In genomic region chr12:123712780-123713319, GRCh38 we compare ENCODE assay signal across 8 cellular contexts. TPM values are rescaled to one million over a fixed set of nuclear protein-coding genes. Genes with fewer than 3 reads are reported as not detected.
DNase-seq lines count a peak whose midpoint lies in the region; ATAC-seq and TF ChIP-seq lines count a peak whose summit lies in the region.

No MANE protein-coding gene starts in this region.

- intact Hi-C loops in IMR-90 (cut with micrococcal nuclease), result loop anchor here (5.0 kb wide), 1 partner anchor 269 kb away; no protein-coding TSS in a partner anchor
- intact Hi-C loops in vagina (cut with DNase I), result no loop called here

- no peak for ATAC-seq in IMR-90 (ENCODE audit: low read depth)
- ATAC-seq in lung (ENCODE audit: insufficient read depth, low FRiP score), result no peak

- TF ChIP-seq CTCF in BE2C (IDR thresholded peaks at IDR 0.05; ENCODE audit: low read depth, low read length) (no peak), IMR-90 (conservative IDR thresholded peaks at IDR 0.05; ENCODE audit: low read depth, low read length) (no peak), astrocyte of the cerebellum (IDR thresholded peaks at IDR 0.05; ENCODE audit: low read depth, low read length, missing control alignments) (no peak), lung (IDR thresholded peaks at IDR 0.05; ENCODE audit: control extremely low read depth, extremely low read depth) (no peak), vagina (IDR thresholded peaks at IDR 0.05) (no peak)

- peak overlapping the region; percentile 72; the same call in 1 of the 2 replicates for H3K4ac ChIP-seq in IMR-90 (ENCODE audit: low read depth, low read length)

- H3K27ac ChIP-seq in IMR-90 (ENCODE audit: insufficient read depth, low read length) (peak overlapping the region; percentile 72; the same call in 1 of the 2 replicates), lung (ENCODE audit: low read depth in 1 of 2, low read length in 1 of 2) (peak overlapping the region in 1 of 2 donors; percentile 86), vagina (peak overlapping the region; percentile 63)

- H3K4me1 ChIP-seq in BE2C (peaks cover 5% of the 10 kb centered on the region; the same call in 1 of the 2 replicates), IMR-90 (ENCODE audit: control insufficient read depth, insufficient read depth, low read length) (peaks cover 5% of the 10 kb centered on the region), lung (ENCODE audit: control insufficient read depth in 2 of 2, insufficient read depth in 2 of 2, low read length in 2 of 2) (peaks cover 9 to 10% of the 10 kb centered on the region in 2 donors), vagina (peaks cover 30% of the 10 kb centered on the region)

- H3K27me3 ChIP-seq in BE2C (no peaks in the 10 kb centered on the region), IMR-90 (ENCODE audit: control insufficient read depth, insufficient read depth, low read length) (no peaks in the 10 kb centered on the region), lung (ENCODE audit: control insufficient read depth, insufficient read depth) (no peaks in the 10 kb centered on the region), vagina (no peaks in the 10 kb centered on the region)

- in situ Hi-C loops in IMR-90 (cut with MboI; ENCODE audit: low sequenced_read_pairs), result no loop called here
- in situ Hi-C loops in astrocyte of the cerebellum (cut with HindIII; ENCODE audit: low sequenced_read_pairs), result loop anchor here (10.0 kb wide), 2 partner anchors 192 to 272 kb away; no protein-coding TSS in a partner anchor

- H3K9me3 ChIP-seq in BE2C, result no peaks in the 10 kb centered on the region
- no peaks in the 10 kb centered on the region for H3K9me3 ChIP-seq in IMR-90 (ENCODE audit: control insufficient read depth, insufficient read depth, low read length)
- H3K9me3 ChIP-seq in lung (ENCODE audit: control insufficient read depth in 2 of 2, insufficient read depth in 1 of 2, low read length in 1 of 2), result no peaks in the 10 kb centered on the region
- H3K9me3 ChIP-seq in vagina, result no peaks in the 10 kb centered on the region

- BruUV-seq in IMR-90 (replicated peaks; lab: Mats Ljungman, UMichigan), result no TSS peak

- no peak overlapping the region for H2BK20ac ChIP-seq in IMR-90 (ENCODE audit: low read depth, low read length)

- no peak overlapping the region for H2BK15ac ChIP-seq in IMR-90 (ENCODE audit: low read depth, low read length)

- H2AK9ac ChIP-seq in IMR-90 (replicated peaks; ENCODE audit: low read depth, low read length, poor library complexity), result peak overlapping the region; percentile 96

- H4K91ac ChIP-seq in IMR-90 (ENCODE audit: insufficient read depth, low read depth, low read length), result no peak overlapping the region; the same call in 1 of the 2 replicates

- WGBS in IMR-90 (ENCODE audit: extremely low coverage in 2 of 2, insufficient read length in 1 of 2), 2 experiments, result 0% methylated on average over 7 of the region's 26 CpGs; no CpG with 5 or more reads in 1 of the 2 experiments
- 0 to 1% methylated on average over 26 of the region's 26 CpGs for WGBS in lung, 2 donors

- peak overlapping the region; percentile 37; the same call in 1 of the 2 replicates for H2AK5ac ChIP-seq in IMR-90 (ENCODE audit: low read depth, low read length)

- no peak overlapping the region for H2BK5ac ChIP-seq in IMR-90 (ENCODE audit: low read depth, low read length, poor library complexity, severe bottlenecking)

- H3K56ac ChIP-seq in IMR-90 (ENCODE audit: extremely low read depth, insufficient read depth, low read length), result peak overlapping the region; percentile 3; the same call in 1 of the 2 replicates

- H3K14ac ChIP-seq in IMR-90 (replicated peaks; ENCODE audit: low read depth, low read length), result 0 out of 2 replicates have a peak overlapping the region, but pooled peaks have one; percentile 9

- H4K20me1 ChIP-seq in IMR-90 (ENCODE audit: insufficient read depth, low read length), result no peaks in the 10 kb centered on the region; the same call in 1 of the 2 replicates

- no peak for TF ChIP-seq RAD21 in IMR-90 (IDR thresholded peaks at IDR 0.05; ENCODE audit: low read length)

- H3K36me3 ChIP-seq in BE2C (peaks cover 4% of the 10 kb centered on the region; the same call in 1 of the 2 replicates), IMR-90 (ENCODE audit: control insufficient read depth, insufficient read depth, low read length) (peaks cover 2% of the 10 kb centered on the region; the same call in 1 of the 2 replicates), lung (ENCODE audit: control insufficient read depth in 2 of 2, insufficient read depth in 2 of 2, low read length in 2 of 2) (no peaks in the 10 kb centered on the region), vagina (no peaks in the 10 kb centered on the region)

- H3K9me1 ChIP-seq in IMR-90 (ENCODE audit: insufficient read depth, low read length), result peaks cover 5% of the 10 kb centered on the region; the same call in 1 of the 2 replicates

- H4K5ac ChIP-seq in IMR-90 (ENCODE audit: low read depth, low read length), result no peak overlapping the region

- peak overlapping the region; percentile 100 for H3K4me2 ChIP-seq in IMR-90 (ENCODE audit: low read depth, low read length)

- DNase-seq in BE2C (no peak), IMR-90 (no peak), astrocyte of the cerebellum (ENCODE audit: low read depth) (no peak), lung (ENCODE audit: low spot score) (no peak), vagina (ENCODE audit: extremely low spot score in 2 of 2) (no peak), NCI-H226 (no peak), SW 1271 (lab: John Stamatoyannopoulos, UW) (no peak), HK-2 (ENCODE audit: unreplicated experiment) (no peak)

- no peak for TF ChIP-seq POLR2A in IMR-90 (IDR thresholded peaks at IDR 0.05; ENCODE audit: low read depth, low read length)
- TF ChIP-seq POLR2A in vagina (IDR thresholded peaks at IDR 0.05), result no peak

- H3K18ac ChIP-seq in IMR-90 (ENCODE audit: low read depth, low read length), result no peak overlapping the region

- no peak overlapping the region for H2BK120ac ChIP-seq in IMR-90 (ENCODE audit: low read depth, low read length)

- H4K8ac ChIP-seq in IMR-90 (ENCODE audit: low read depth in 2 of 2, low read length in 2 of 2), result peak overlapping the region; percentile 54 to 65; a peak in 3 of 4 replicates

- dilution Hi-C loops in IMR-90 (cut with HindIII; ENCODE audit: low sequenced_read_pairs, unreplicated experiment), result no loop called here

- peak overlapping the region; percentile 2; the same call in 1 of the 2 replicates for H3K23ac ChIP-seq in IMR-90 (ENCODE audit: low read depth, low read length)

- H3K4me3 ChIP-seq in BE2C (ENCODE audit: low read depth, low read length) (peak overlapping the region; percentile 86), IMR-90 (ENCODE audit: insufficient read depth, low read depth, low read length) (peak overlapping the region; percentile 93), astrocyte of the cerebellum (ENCODE audit: low read depth, low read length) (peak overlapping the region; percentile 85), lung (peak overlapping the region; percentile 98), vagina (peak overlapping the region; percentile 88 to 92)

- CTCF ChIA-PET in IMR-90 (lab: Yijun Ruan, JAX), result interaction anchor here (0.6 to 1.2 kb wide), 2 partner anchors 47 to 274 kb away, joined by 3 to 5 read pairs; no protein-coding TSS in a partner anchor

- peaks cover 13 to 34% of the 10 kb centered on the region in 2 experiments for H3K79me1 ChIP-seq in IMR-90 (ENCODE audit: low read depth in 1 of 2, low read length in 2 of 2)

- peak overlapping the region; percentile 96 for H2AFZ ChIP-seq in IMR-90 (replicated peaks; ENCODE audit: low read length, poor library complexity)

- peak overlapping the region; percentile 92 for H3K9ac ChIP-seq in IMR-90 (ENCODE audit: low read depth, low read length)

- POLR2A ChIA-PET in IMR-90 (lab: Charles Lee; ENCODE audit: unreplicated experiment), result no interaction called here

TF ChIP-seq in IMR-90, 13 proteins besides CTCF, POLR2A, EP300 and RAD21:
- no peak for TF ChIP-seq MAFK (IDR thresholded peaks at IDR 0.05; ENCODE audit: low read depth, low read length)
- no peak for TF ChIP-seq FOS (IDR thresholded peaks at IDR 0.05; ENCODE audit: low read depth, low read length)
- no peak for TF ChIP-seq MXI1 (IDR thresholded peaks at IDR 0.05; ENCODE audit: borderline replicate concordance, low read depth, low read length)
- TF ChIP-seq SMC3 (IDR thresholded peaks at IDR 0.05; ENCODE audit: low read depth, low read length), result no peak
- no peak for TF ChIP-seq MAZ (IDR thresholded peaks at IDR 0.05; ENCODE audit: borderline replicate concordance, low read depth, low read length)
- TF ChIP-seq, protein P1, sequence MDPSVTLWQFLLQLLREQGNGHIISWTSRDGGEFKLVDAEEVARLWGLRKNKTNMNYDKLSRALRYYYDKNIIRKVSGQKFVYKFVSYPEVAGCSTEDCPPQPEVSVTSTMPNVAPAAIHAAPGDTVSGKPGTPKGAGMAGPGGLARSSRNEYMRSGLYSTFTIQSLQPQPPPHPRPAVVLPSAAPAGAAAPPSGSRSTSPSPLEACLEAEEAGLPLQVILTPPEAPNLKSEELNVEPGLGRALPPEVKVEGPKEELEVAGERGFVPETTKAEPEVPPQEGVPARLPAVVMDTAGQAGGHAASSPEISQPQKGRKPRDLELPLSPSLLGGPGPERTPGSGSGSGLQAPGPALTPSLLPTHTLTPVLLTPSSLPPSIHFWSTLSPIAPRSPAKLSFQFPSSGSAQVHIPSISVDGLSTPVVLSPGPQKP (IDR thresholded peaks at IDR 0.05; ENCODE audit: borderline replicate concordance, low read depth, low read length), result no peak

RNA-seq across cellular contexts. Expression of gene ATP6V0A2, which starts 0.7 kb away (rescaled TPM):
- 16.1 TPM for polyA plus RNA-seq in BE2C (2012; ENCODE audit: insufficient read depth, insufficient read length, low read depth)
- 27.2 and 41.0 TPM in 2 replicates for total RNA-seq in IMR-90 (2012; rRNA removed)
- 14.7 and 18.5 TPM in 2 replicates for polyA plus RNA-seq in IMR-90 (2012; rRNA removed)
- 3.8 and 5.3 TPM in 2 replicates for polyA plus RNA-seq in IMR-90 (2012; cell fraction: cytosol; rRNA removed)
- polyA plus RNA-seq in IMR-90 (2012; cell fraction: nucleus; rRNA removed; ENCODE audit: low replicate concordance), result 23.9 and 45.1 TPM in 2 replicates
- 10 to 100 TPM; 24.8 to 30.9 TPM for total RNA-seq in lung
- 10 to 100 TPM in 1 of 2 donors, 1 to 10 TPM in 1; 7.7 to 11.2 TPM for polyA plus RNA-seq in lung
- 24.8 TPM for total RNA-seq in vagina

RNA-seq across cellular contexts. Expression of gene TCTN2, which starts 41.9 kb away (rescaled TPM):
- polyA plus RNA-seq in BE2C (2012; ENCODE audit: insufficient read depth, insufficient read length, low read depth), result 3.0 TPM
- total RNA-seq in IMR-90 (2012; rRNA removed) (12.2 and 13.6 TPM in 2 replicates), lung (10 to 100 TPM; 22.3 to 28.2 TPM), vagina (6.1 TPM)
- polyA plus RNA-seq in IMR-90 (2012; rRNA removed) (8.2 and 8.4 TPM in 2 replicates), lung (1 to 10 TPM; 5.2 to 6.2 TPM)
- 8.5 and 19.0 TPM in 2 replicates for polyA plus RNA-seq in IMR-90 (2012; cell fraction: cytosol; rRNA removed)
- 4.6 and 8.9 TPM in 2 replicates for polyA plus RNA-seq in IMR-90 (2012; cell fraction: nucleus; rRNA removed; ENCODE audit: low replicate concordance)

RNA-seq across cellular contexts. Expression of gene DNAH10, which starts 49.3 kb away (rescaled TPM):
- 4.9 TPM for polyA plus RNA-seq in BE2C (2012; ENCODE audit: insufficient read depth, insufficient read length, low read depth)
- 0.18 and 0.28 TPM in 2 replicates for total RNA-seq in IMR-90 (2012; rRNA removed)
- 0.22 TPM in 2 replicates for polyA plus RNA-seq in IMR-90 (2012; rRNA removed)
- 0.16 and 0.18 TPM in 2 replicates for polyA plus RNA-seq in IMR-90 (2012; cell fraction: cytosol; rRNA removed)
- polyA plus RNA-seq in IMR-90 (2012; cell fraction: nucleus; rRNA removed; ENCODE audit: low replicate concordance), result 0.45 and 0.58 TPM in 2 replicates
- total RNA-seq in lung, result 10 to 100 TPM; 15.9 to 21.7 TPM
- 1 to 10 TPM; 2.0 to 2.4 TPM for polyA plus RNA-seq in lung
- total RNA-seq in vagina, result not detected

Comparison
In these comparisons a context has a peak if more than half of its experiments do, and no peak if none do; other contexts are left out.
1. RNA of gene DNAH10, which starts 49.3 kb away (total RNA-seq): 15.9 to 21.7 TPM in lung; 0.18 to 0.28 TPM in IMR-90 and not detected in vagina (single experiment); every median in the first group is over 10 times any median in the second.
2. Peak in every context shown above with its lines, with median percentiles within 50 percentile points of each other: H3K4me3 ChIP-seq.